1 cellular context compared by ENCODE assay signal in genomic region chr4:94746746-94747145, GRCh38.
TF ChIP-seq lines count a peak whose summit lies in the region.

No MANE protein-coding gene starts in this region.

TF ChIP-seq in H1, 55 proteins besides CTCF, POLR2A, EP300 and RAD21:
- TF ChIP-seq HDAC6 (IDR thresholded peaks at IDR 0.05; ENCODE audit: low read depth, low read length): no peak
- TF ChIP-seq POU5F1 (IDR thresholded peaks at IDR 0.05; ENCODE audit: low read depth, low read length): no peak
- TF ChIP-seq HDAC2 (IDR thresholded peaks at IDR 0.05; ENCODE audit: borderline replicate concordance in 1 of 2, low read depth in 2 of 2, low read length in 2 of 2): no peak
- no peak for TF ChIP-seq EGR1 (IDR thresholded peaks at IDR 0.05; ENCODE audit: borderline replicate concordance, low read depth, low read length)
- TF ChIP-seq TAF7 (optimal IDR thresholded peaks at IDR 0.05; ENCODE audit: borderline replicate concordance, low read depth, low read length): no peak
- TF ChIP-seq, protein P1, sequence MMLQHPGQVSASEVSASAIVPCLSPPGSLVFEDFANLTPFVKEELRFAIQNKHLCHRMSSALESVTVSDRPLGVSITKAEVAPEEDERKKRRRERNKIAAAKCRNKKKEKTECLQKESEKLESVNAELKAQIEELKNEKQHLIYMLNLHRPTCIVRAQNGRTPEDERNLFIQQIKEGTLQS (IDR thresholded peaks at IDR 0.05; ENCODE audit: insufficient read depth, low read depth, low read length): no peak
TF ChIP-seq in H1: peak in this region for 0.
